ENCODE assay signal across 8 cellular contexts in genomic region chr13:35219021-35219420, GRCh38.
"Had no signal": no experiment of that assay in that cellular context is flagged by ENCODE, and none has a peak within 500 bp of the region (broad histone marks: within the 10 kb centered on the region; RNA-seq: fewer than 3 reads in every experiment).

No MANE protein-coding gene starts in this region.

- H3K4me3 Mint-ChIP-seq: GM23338, H9, IgD-negative memory B cell had no signal

- H3K4me1 Mint-ChIP-seq: H9, IgD-negative memory B cell had no signal

- H2AFZ ChIP-seq: GM23338 had no signal

- ATAC-seq: GM23338, HepG2 had no signal

- H3K4me3 ChIP-seq: GM23338 had no signal

- DNase-seq: H9, HCEC 1CT had no signal

- H3K27ac Mint-ChIP-seq: GM23338, H9 had no signal

- H3K27ac ChIP-seq: HL-60 had no signal

- H3K4me2 ChIP-seq: GM23338 had no signal

- H3K27me3 Mint-ChIP-seq: IgD-negative memory B cell had no signal

- FAIRE-seq: H1, H54, HepG2 had no signal
